1 cellular context compared by ENCODE assay signal in the genomic region with DNA sequence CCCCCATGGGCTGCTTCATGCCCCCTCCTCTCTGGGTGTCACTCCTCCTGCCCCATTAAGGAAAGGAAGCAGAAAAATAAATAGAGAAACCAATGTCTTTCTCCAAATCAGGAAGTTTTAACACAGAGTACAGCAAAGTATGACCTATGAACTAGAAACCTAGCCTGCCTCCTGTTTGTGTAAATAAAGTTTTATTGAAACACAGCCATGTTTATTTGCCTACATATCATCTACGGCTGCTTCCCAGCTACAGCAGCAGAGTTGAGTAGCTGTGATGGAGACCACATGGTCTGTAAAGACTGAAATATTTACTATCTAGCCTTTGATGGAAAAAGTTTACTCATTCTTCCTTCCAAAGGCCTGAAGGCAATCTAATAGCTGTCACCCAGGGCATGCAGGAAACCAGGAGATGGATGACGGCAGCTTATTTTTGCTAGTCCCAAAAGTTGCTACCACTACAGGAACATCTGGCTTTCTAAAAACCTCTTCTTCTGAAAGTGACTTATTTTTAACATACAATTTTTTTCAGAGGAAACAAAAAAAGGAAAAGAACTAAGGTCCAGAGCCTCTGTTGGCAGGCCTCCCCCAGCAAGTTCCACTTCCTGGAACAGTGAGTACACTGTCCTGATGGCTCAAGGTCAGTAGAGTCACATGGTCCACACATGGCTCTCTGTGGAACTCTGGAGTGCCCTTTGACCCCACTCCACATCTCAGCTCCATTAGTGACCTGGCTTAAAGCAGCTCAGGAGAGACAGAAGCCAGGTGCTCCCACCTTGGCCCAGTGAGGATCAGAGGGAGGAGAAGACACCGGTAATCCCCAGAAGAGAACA.
A peak's percentile ranks its signal among the peaks of the same experiment; 100 is the strongest.
TF ChIP-seq lines count a peak whose summit lies in the region.

No MANE protein-coding gene starts in this region.

TF ChIP-seq in HepG2, 621 proteins besides CTCF, POLR2A, EP300 and RAD21 (continued from another document and continues in another):
- TF ChIP-seq RFX5 (IDR thresholded peaks at IDR 0.05; ENCODE audit: low read depth, low read length), result no peak
- TF ChIP-seq, protein P1, sequence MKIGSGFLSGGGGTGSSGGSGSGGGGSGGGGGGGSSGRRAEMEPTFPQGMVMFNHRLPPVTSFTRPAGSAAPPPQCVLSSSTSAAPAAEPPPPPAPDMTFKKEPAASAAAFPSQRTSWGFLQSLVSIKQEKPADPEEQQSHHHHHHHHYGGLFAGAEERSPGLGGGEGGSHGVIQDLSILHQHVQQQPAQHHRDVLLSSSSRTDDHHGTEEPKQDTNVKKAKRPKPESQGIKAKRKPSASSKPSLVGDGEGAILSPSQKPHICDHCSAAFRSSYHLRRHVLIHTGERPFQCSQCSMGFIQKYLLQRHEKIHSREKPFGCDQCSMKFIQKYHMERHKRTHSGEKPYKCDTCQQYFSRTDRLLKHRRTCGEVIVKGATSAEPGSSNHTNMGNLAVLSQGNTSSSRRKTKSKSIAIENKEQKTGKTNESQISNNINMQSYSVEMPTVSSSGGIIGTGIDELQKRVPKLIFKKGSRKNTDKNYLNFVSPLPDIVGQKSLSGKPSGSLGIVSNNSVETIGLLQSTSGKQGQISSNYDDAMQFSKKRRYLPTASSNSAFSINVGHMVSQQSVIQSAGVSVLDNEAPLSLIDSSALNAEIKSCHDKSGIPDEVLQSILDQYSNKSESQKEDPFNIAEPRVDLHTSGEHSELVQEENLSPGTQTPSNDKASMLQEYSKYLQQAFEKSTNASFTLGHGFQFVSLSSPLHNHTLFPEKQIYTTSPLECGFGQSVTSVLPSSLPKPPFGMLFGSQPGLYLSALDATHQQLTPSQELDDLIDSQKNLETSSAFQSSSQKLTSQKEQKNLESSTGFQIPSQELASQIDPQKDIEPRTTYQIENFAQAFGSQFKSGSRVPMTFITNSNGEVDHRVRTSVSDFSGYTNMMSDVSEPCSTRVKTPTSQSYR (CRISPR knock-in tag; IDR thresholded peaks at IDR 0.05; ENCODE audit: borderline replicate concordance), result peak; percentile 39; the same call in 1 of the 2 replicates
- no peak for TF ChIP-seq RORA (CRISPR knock-in tag; IDR thresholded peaks at IDR 0.05)
- TF ChIP-seq ZNF709 (CRISPR knock-in tag; IDR thresholded peaks at IDR 0.05), result no peak
- TF ChIP-seq BHLHE40 (IDR thresholded peaks at IDR 0.05; ENCODE audit: low read length), result no peak; the same call in 1 of the 2 replicates
- TF ChIP-seq ZNF17 (CRISPR knock-in tag; IDR thresholded peaks at IDR 0.05), result no peak
- TF ChIP-seq EZH2 (conservative IDR thresholded peaks at IDR 0.05; ENCODE audit: low read depth, low read length), result no peak
- peak; percentile 63; the same call in 1 of the 2 replicates for TF ChIP-seq ZNF441 (CRISPR knock-in tag; IDR thresholded peaks at IDR 0.05; ENCODE audit: borderline replicate concordance)
- TF ChIP-seq SRY (CRISPR knock-in tag; IDR thresholded peaks at IDR 0.05), result no peak
- TF ChIP-seq, protein P2, sequence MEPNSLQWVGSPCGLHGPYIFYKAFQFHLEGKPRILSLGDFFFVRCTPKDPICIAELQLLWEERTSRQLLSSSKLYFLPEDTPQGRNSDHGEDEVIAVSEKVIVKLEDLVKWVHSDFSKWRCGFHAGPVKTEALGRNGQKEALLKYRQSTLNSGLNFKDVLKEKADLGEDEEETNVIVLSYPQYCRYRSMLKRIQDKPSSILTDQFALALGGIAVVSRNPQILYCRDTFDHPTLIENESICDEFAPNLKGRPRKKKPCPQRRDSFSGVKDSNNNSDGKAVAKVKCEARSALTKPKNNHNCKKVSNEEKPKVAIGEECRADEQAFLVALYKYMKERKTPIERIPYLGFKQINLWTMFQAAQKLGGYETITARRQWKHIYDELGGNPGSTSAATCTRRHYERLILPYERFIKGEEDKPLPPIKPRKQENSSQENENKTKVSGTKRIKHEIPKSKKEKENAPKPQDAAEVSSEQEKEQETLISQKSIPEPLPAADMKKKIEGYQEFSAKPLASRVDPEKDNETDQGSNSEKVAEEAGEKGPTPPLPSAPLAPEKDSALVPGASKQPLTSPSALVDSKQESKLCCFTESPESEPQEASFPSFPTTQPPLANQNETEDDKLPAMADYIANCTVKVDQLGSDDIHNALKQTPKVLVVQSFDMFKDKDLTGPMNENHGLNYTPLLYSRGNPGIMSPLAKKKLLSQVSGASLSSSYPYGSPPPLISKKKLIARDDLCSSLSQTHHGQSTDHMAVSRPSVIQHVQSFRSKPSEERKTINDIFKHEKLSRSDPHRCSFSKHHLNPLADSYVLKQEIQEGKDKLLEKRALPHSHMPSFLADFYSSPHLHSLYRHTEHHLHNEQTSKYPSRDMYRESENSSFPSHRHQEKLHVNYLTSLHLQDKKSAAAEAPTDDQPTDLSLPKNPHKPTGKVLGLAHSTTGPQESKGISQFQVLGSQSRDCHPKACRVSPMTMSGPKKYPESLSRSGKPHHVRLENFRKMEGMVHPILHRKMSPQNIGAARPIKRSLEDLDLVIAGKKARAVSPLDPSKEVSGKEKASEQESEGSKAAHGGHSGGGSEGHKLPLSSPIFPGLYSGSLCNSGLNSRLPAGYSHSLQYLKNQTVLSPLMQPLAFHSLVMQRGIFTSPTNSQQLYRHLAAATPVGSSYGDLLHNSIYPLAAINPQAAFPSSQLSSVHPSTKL (CRISPR knock-in tag; IDR thresholded peaks at IDR 0.05), result peak; percentile 47; the same call in 1 of the 2 replicates
- TF ChIP-seq, protein P3, sequence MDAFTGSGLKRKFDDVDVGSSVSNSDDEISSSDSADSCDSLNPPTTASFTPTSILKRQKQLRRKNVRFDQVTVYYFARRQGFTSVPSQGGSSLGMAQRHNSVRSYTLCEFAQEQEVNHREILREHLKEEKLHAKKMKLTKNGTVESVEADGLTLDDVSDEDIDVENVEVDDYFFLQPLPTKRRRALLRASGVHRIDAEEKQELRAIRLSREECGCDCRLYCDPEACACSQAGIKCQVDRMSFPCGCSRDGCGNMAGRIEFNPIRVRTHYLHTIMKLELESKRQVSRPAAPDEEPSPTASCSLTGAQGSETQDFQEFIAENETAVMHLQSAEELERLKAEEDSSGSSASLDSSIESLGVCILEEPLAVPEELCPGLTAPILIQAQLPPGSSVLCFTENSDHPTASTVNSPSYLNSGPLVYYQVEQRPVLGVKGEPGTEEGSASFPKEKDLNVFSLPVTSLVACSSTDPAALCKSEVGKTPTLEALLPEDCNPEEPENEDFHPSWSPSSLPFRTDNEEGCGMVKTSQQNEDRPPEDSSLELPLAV (CRISPR knock-in tag; conservative IDR thresholded peaks at IDR 0.05; ENCODE audit: low read depth), result no peak
- TF ChIP-seq ZNF614 (CRISPR knock-in tag; IDR thresholded peaks at IDR 0.05; ENCODE audit: borderline replicate concordance), result 0 out of 2 replicates have a peak, but pooled peaks have one; percentile 36
- no peak for TF ChIP-seq CBX1 (IDR thresholded peaks at IDR 0.05; ENCODE audit: low read depth)
- no peak for TF ChIP-seq FOXC1 (CRISPR knock-in tag; IDR thresholded peaks at IDR 0.05; ENCODE audit: borderline replicate concordance)
- TF ChIP-seq BRD4 (CRISPR knock-in tag; IDR thresholded peaks at IDR 0.05), result no peak
- TF ChIP-seq ZNF788 (CRISPR knock-in tag; IDR thresholded peaks at IDR 0.05; ENCODE audit: borderline replicate concordance), result no peak; the same call in 1 of the 2 replicates
- no peak for TF ChIP-seq DPF2 (CRISPR knock-in tag; IDR thresholded peaks at IDR 0.05; ENCODE audit: borderline replicate concordance, low read depth)
- no peak for TF ChIP-seq RBM22 (optimal IDR thresholded peaks at IDR 0.05; ENCODE audit: low read length)
- TF ChIP-seq, protein P4, sequence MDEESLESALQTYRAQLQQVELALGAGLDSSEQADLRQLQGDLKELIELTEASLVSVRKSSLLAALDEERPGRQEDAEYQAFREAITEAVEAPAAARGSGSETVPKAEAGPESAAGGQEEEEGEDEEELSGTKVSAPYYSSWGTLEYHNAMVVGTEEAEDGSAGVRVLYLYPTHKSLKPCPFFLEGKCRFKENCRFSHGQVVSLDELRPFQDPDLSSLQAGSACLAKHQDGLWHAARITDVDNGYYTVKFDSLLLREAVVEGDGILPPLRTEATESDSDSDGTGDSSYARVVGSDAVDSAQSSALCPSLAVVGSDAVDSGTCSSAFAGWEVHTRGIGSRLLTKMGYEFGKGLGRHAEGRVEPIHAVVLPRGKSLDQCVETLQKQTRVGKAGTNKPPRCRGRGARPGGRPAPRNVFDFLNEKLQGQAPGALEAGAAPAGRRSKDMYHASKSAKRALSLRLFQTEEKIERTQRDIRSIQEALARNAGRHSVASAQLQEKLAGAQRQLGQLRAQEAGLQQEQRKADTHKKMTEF (CRISPR knock-in tag; IDR thresholded peaks at IDR 0.05), result peak; percentile 53; the same call in 1 of the 2 replicates
- TF ChIP-seq TRIM24 (CRISPR knock-in tag; IDR thresholded peaks at IDR 0.05), result no peak
- TF ChIP-seq, protein P5, sequence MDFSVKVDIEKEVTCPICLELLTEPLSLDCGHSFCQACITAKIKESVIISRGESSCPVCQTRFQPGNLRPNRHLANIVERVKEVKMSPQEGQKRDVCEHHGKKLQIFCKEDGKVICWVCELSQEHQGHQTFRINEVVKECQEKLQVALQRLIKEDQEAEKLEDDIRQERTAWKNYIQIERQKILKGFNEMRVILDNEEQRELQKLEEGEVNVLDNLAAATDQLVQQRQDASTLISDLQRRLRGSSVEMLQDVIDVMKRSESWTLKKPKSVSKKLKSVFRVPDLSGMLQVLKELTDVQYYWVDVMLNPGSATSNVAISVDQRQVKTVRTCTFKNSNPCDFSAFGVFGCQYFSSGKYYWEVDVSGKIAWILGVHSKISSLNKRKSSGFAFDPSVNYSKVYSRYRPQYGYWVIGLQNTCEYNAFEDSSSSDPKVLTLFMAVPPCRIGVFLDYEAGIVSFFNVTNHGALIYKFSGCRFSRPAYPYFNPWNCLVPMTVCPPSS (IDR thresholded peaks at IDR 0.05), result no peak
- no peak for TF ChIP-seq KMT2B (CRISPR knock-in tag; IDR thresholded peaks at IDR 0.05)
- TF ChIP-seq, protein P6, sequence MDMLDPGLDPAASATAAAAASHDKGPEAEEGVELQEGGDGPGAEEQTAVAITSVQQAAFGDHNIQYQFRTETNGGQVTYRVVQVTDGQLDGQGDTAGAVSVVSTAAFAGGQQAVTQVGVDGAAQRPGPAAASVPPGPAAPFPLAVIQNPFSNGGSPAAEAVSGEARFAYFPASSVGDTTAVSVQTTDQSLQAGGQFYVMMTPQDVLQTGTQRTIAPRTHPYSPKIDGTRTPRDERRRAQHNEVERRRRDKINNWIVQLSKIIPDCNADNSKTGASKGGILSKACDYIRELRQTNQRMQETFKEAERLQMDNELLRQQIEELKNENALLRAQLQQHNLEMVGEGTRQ (IDR thresholded peaks at IDR 0.05; ENCODE audit: low read depth, low read length), result peak; percentile 59
- TF ChIP-seq, protein P6 (CRISPR knock-in tag; IDR thresholded peaks at IDR 0.05; ENCODE audit: borderline replicate concordance), result no peak; the same call in 1 of the 2 replicates
- TF ChIP-seq POLR2AphosphoS2 (IDR thresholded peaks at IDR 0.05; ENCODE audit: low read depth, low read length), result no peak
- TF ChIP-seq ZNF24 (IDR thresholded peaks at IDR 0.05), result no peak
- no peak for TF ChIP-seq RBM39 (IDR thresholded peaks at IDR 0.05; ENCODE audit: low read depth, low read length, poor library complexity, severe bottlenecking)
- TF ChIP-seq ZNF564 (CRISPR knock-in tag; IDR thresholded peaks at IDR 0.05), result no peak
- TF ChIP-seq, protein P7, sequence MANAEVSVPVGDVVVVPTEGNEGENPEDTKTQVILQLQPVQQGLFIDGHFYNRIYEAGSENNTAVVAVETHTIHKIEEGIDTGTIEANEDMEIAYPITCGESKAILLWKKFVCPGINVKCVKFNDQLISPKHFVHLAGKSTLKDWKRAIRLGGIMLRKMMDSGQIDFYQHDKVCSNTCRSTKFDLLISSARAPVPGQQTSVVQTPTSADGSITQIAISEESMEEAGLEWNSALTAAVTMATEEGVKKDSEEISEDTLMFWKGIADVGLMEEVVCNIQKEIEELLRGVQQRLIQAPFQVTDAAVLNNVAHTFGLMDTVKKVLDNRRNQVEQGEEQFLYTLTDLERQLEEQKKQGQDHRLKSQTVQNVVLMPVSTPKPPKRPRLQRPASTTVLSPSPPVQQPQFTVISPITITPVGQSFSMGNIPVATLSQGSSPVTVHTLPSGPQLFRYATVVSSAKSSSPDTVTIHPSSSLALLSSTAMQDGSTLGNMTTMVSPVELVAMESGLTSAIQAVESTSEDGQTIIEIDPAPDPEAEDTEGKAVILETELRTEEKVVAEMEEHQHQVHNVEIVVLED (CRISPR knock-in tag; IDR thresholded peaks at IDR 0.05; ENCODE audit: borderline replicate concordance), result no peak
- TF ChIP-seq ZNF263 (CRISPR knock-in tag; IDR thresholded peaks at IDR 0.05), result peak; percentile 79
